Comparison of ENCODE assay signal across 8 cellular contexts in genomic region chr1:181104790-181105133, GRCh38. TPM values are rescaled to one million over a fixed set of nuclear protein-coding genes. Genes with fewer than 3 reads are reported as not detected.
DNase-seq lines count a peak whose midpoint lies in the region; ATAC-seq, FAIRE-seq and TF ChIP-seq lines count a peak whose summit lies in the region.

No MANE protein-coding gene starts in this region.

- peak overlapping the region; percentile 81 for H3K4me3 ChIP-seq in GM12864 (ENCODE audit: low read depth, low read length)
- H3K4me3 ChIP-seq in SU-DHL-6 (ENCODE audit: insufficient read depth, low read length, poor library complexity, severe bottlenecking), result peak overlapping the region; percentile 63
- H3K4me3 ChIP-seq in K562, result peak overlapping the region; percentile 63
- peak overlapping the region; percentile 44 to 69 (median 65) for H3K4me3 ChIP-seq in liver (ENCODE audit: low read depth in 1 of 3, low read length in 3 of 3)

- no peaks in the 10 kb centered on the region for H3K9me1 ChIP-seq in K562 (ENCODE audit: control insufficient read depth, insufficient read depth, low read length)

- no peak for TF ChIP-seq CTCF in GM12864 (IDR thresholded peaks at IDR 0.05; ENCODE audit: low read depth, low read length, missing control alignments)
- no peak for TF ChIP-seq CTCF in SU-DHL-6 (IDR thresholded peaks at IDR 0.05; ENCODE audit: insufficient read depth, low read length, poor library complexity, severe bottlenecking)
- peak in 2 of 3 experiments; percentile 36 to 49; a peak in 3 of 6 replicates for TF ChIP-seq CTCF in K562 (IDR thresholded peaks at IDR 0.05 in 2 of 3, conservative IDR thresholded peaks at IDR 0.05 in 1 of 3; ENCODE audit: insufficient read depth in 2 of 3, low read depth in 1 of 3, low read length in 3 of 3)
- peak; percentile 14 for TF ChIP-seq CTCF in liver (IDR thresholded peaks at IDR 0.05; ENCODE audit: low read depth, low read length, missing input control)

- BruUV-seq in K562 (replicated peaks; lab: Mats Ljungman, UMichigan), result no TSS peak

- in situ Hi-C loops in K562 (cut with MboI), result no loop called here

- POLR2A ChIA-PET in K562 (lab: Yijun Ruan, JAX), result interaction anchor here (0.6 to 12.3 kb wide), 12 partner anchors 8 to 1274 kb away, joined by 3 to 257 read pairs (median 4); partner anchors contain the start of gene IER5

- intact Hi-C loops in K562 (cut with micrococcal nuclease), result loop anchor here (1.0 to 2.0 kb wide), 2 partner anchors 16 to 24 kb away; partner anchors contain the start of gene IER5

- H3K9me2 ChIP-seq in SU-DHL-6 (replicated peaks; ENCODE audit: insufficient read depth, low read length), result no peaks in the 10 kb centered on the region

- 0% methylated on average over 28 of the region's 28 CpGs for WGBS in K562 (ENCODE audit: insufficient coverage, low coverage, missing lambda C conversion rate)
- WGBS in liver, result under 1% methylated on average over 28 of the region's 28 CpGs

- H3K27ac ChIP-seq in SU-DHL-6 (ENCODE audit: low read depth, low read length), result no peak overlapping the region
- peak overlapping the region; percentile 86 for H3K27ac ChIP-seq in K562 (ENCODE audit: extremely low read depth, low read depth, low read length)
- H3K27ac ChIP-seq in liver (ENCODE audit: low read depth in 1 of 2, low read length in 2 of 2), result peak overlapping the region; percentile 68 to 72

- no peak for TF ChIP-seq POLR2A in K562 (conservative IDR thresholded peaks at IDR 0.05)

- no peak for TF ChIP-seq EP300 in K562 (IDR thresholded peaks at IDR 0.05; ENCODE audit: low read length)

- H3K27me3 ChIP-seq in SU-DHL-6 (ENCODE audit: low read length) (no peaks in the 10 kb centered on the region), K562 (ENCODE audit: control insufficient read depth in 2 of 2, insufficient read depth in 2 of 2, low read length in 2 of 2) (no peaks in the 10 kb centered on the region), liver (ENCODE audit: control insufficient read depth in 4 of 4, insufficient read depth in 4 of 4, low read length in 3 of 4) (no peaks in the 10 kb centered on the region)

- DNase-seq in GM12864 (ENCODE audit: low read depth) (no peak), K562 (ENCODE audit: extremely low read depth in 1 of 4, low spot score in 3 of 4) (peak in 3 of 4 experiments; percentile 65 to 72 (median 71)), RCC 7860 (ENCODE audit: low spot score) (no peak), hepatic stellate cell (ENCODE audit: low spot score) (no peak)
- peak; percentile 58 for DNase-seq in stimulated activated naive CD8-positive, alpha-beta T cell treated with anti-CD3 and anti-CD28 coated beads, Interleukin-15, Interleukin-2, amounts not matched to agents 100 U/mL and 50 U/mL, for 24 hours

- H3K79me2 ChIP-seq in SU-DHL-6 (ENCODE audit: insufficient read depth, low read length), result no peaks in the 10 kb centered on the region
- peaks cover 4% of the 10 kb centered on the region; the same call in 1 of the 3 replicates for H3K79me2 ChIP-seq in K562 (ENCODE audit: control insufficient read depth, insufficient read depth, low read length)

- H3K4me2 ChIP-seq in SU-DHL-6 (ENCODE audit: low read depth, low read length, poor library complexity, severe bottlenecking) (peak overlapping the region; percentile 75), K562 (ENCODE audit: insufficient read depth, low read length) (peak overlapping the region; percentile 89)

- H2AFZ ChIP-seq in SU-DHL-6 (ENCODE audit: low read depth, low read length, severe bottlenecking) (peak overlapping the region; percentile 81), K562 (ENCODE audit: low read depth, low read length) (peak overlapping the region; percentile 91)

- H4K20me1 ChIP-seq in SU-DHL-6 (ENCODE audit: low read depth, low read length) (no peaks in the 10 kb centered on the region), K562 (replicated peaks; ENCODE audit: control insufficient read depth, insufficient read depth, low read length) (no peaks in the 10 kb centered on the region)

- no peaks in the 10 kb centered on the region for H3F3A ChIP-seq in SU-DHL-6 (ENCODE audit: insufficient read depth)

- peak; percentile 16 for ATAC-seq in HG02571 (IDR thresholded peaks at IDR 0.05; ENCODE audit: unreplicated experiment)
- no peak for ATAC-seq in K562
- ATAC-seq in stimulated activated naive CD8-positive, alpha-beta T cell treated with anti-CD3 and anti-CD28 coated beads, Interleukin-15, Interleukin-2, amounts not matched to agents 100 U/mL and 50 U/mL, for 24 hours, result peak; percentile 22

- H3K36me3 ChIP-seq in SU-DHL-6 (ENCODE audit: low read length), result no peaks in the 10 kb centered on the region
- H3K36me3 ChIP-seq in K562 (ENCODE audit: control insufficient read depth, insufficient read depth, low read length), result no peaks in the 10 kb centered on the region
- H3K36me3 ChIP-seq in liver (ENCODE audit: control insufficient read depth in 4 of 4, insufficient read depth in 3 of 4, low read depth in 1 of 4, low read length in 3 of 4), result no peaks in the 10 kb centered on the region

- FAIRE-seq in K562 (lab: Jason Lieb, UNC), result no peak
- no peak for FAIRE-seq in RCC 7860 (lab: Jason Lieb, UNC)

- TF ChIP-seq RAD21 in K562 (CRISPR knock-in tag; conservative IDR thresholded peaks at IDR 0.05 in 1 of 2, IDR thresholded peaks at IDR 0.05 in 1 of 2) (no peak), liver (IDR thresholded peaks at IDR 0.05) (no peak)

- H3K9ac ChIP-seq in SU-DHL-6 (ENCODE audit: low read length) (peak overlapping the region; percentile 63), K562 (ENCODE audit: insufficient read depth in 1 of 2, low read depth in 2 of 2, low read length in 2 of 2) (peak overlapping the region; percentile 79 to 90), liver (ENCODE audit: low read depth in 1 of 2, low read length in 2 of 2) (peak overlapping the region; percentile 22 to 55)

- H3K9me3 ChIP-seq in SU-DHL-6 (ENCODE audit: insufficient read depth, low read length) (no peaks in the 10 kb centered on the region), K562 (replicated peaks; ENCODE audit: control insufficient read depth, insufficient read depth, low read depth, low read length) (no peaks in the 10 kb centered on the region), liver (ENCODE audit: control insufficient read depth in 4 of 4, low read length in 3 of 4) (no peaks in the 10 kb centered on the region)

- CTCF ChIA-PET in K562 (lab: Yijun Ruan, JAX; ENCODE audit: low intra/inter-chr PET ratio), result interaction anchor here (0.6 to 0.7 kb wide), 2 partner anchors 9 to 212 kb away, joined by 3 read pairs; no protein-coding TSS in a partner anchor

- peaks cover 31 to 71% of the 10 kb centered on the region in 2 experiments for H3K4me1 ChIP-seq in K562 (replicated peaks in 1 of 2; ENCODE audit: control insufficient read depth in 2 of 2, insufficient read depth in 2 of 2, low read length in 2 of 2)
- H3K4me1 ChIP-seq in liver (ENCODE audit: control insufficient read depth in 4 of 4, insufficient read depth in 4 of 4, low read length in 3 of 4), result peaks cover 3 to 25% (median 14%) of the 10 kb centered on the region in 4 donors

TF ChIP-seq in K562, 482 proteins besides CTCF, POLR2A, EP300 and RAD21 (continues in another document):
- peak; percentile 30; the same call in 1 of the 2 replicates for TF ChIP-seq E2F1 (CRISPR knock-in tag; IDR thresholded peaks at IDR 0.05)
- no peak for TF ChIP-seq POLR2AphosphoS5 (IDR thresholded peaks at IDR 0.05; ENCODE audit: control insufficient read depth, insufficient read depth, low read depth, low read length)
- TF ChIP-seq ZNF140 (CRISPR knock-in tag; IDR thresholded peaks at IDR 0.05), result no peak

TF ChIP-seq in liver, 16 proteins besides CTCF, POLR2A, EP300 and RAD21 (continues in another document):
- TF ChIP-seq TAF1 (conservative IDR thresholded peaks at IDR 0.05), result no peak
- no peak for TF ChIP-seq ATF3 (IDR thresholded peaks at IDR 0.05)

RNA-seq across cellular contexts. Expression of gene IER5, which starts 16.3 kb away (rescaled TPM):
- 21.5 and 24.6 TPM in 2 replicates for total RNA-seq in K562 (2011; cell fraction: chromatin; rRNA removed; ENCODE audit: low replicate concordance)
- 27.5 and 31.9 TPM in 2 replicates for total RNA-seq in K562 (2011; cell fraction: nucleolus; rRNA removed)
- 26.3 and 27.0 TPM in 2 replicates for total RNA-seq in K562 (2011; cell fraction: nucleoplasm; rRNA removed)
- total RNA-seq in K562 (2014; rRNA removed), result 32.1 and 33.1 TPM in 2 replicates
- 9.9 and 10.9 TPM in 2 replicates for total RNA-seq in K562 (2014; rRNA removed; fragmentation: Illumina TruSeq; extraction: Trizol)
- 14.1 and 14.6 TPM in 2 replicates for total RNA-seq in K562 (2015; rRNA removed; fragmentation: Illumina TruSeq; extraction: Trizol)
- total RNA-seq in K562 (2021), result 29.8 and 30.4 TPM in 2 replicates
- polyA plus RNA-seq in K562 (2011; rRNA removed), result 11.5 and 13.9 TPM in 2 replicates
- 9.5 and 16.6 TPM in 2 replicates for polyA plus RNA-seq in K562 (2011; cell fraction: cytosol; rRNA removed)
- polyA plus RNA-seq in K562 (2011; cell fraction: nucleus; rRNA removed), result 19.1 and 21.0 TPM in 2 replicates
- polyA plus RNA-seq in K562 (2012), result 18.7 and 22.8 TPM in 2 replicates
- polyA plus RNA-seq in K562 (2014; fragmentation: Illumina TruSeq; extraction: Trizol), result 12.0 and 12.6 TPM in 2 replicates
- 1 to 10 TPM; 2.4 to 2.5 TPM for polyA plus RNA-seq in K562 (2014; fragmentation: Nextera tagmentation; extraction: Ambion mirVana)
- polyA plus RNA-seq in K562 (2014; rRNA removed), result 25.0 and 25.7 TPM in 2 replicates
- polyA minus RNA-seq in K562 (2011; rRNA and poly(A)+ RNA removed), result 10.3 and 13.4 TPM in 2 replicates
- polyA minus RNA-seq in K562 (2011; cell fraction: cytosol; rRNA and poly(A)+ RNA removed), result 12.1 and 13.3 TPM in 2 replicates
- polyA minus RNA-seq in K562 (2011; cell fraction: nucleus; rRNA and poly(A)+ RNA removed), result 21.1 and 33.3 TPM in 2 replicates
- 1 to 10 TPM; 2.9 to 8.4 TPM for total RNA-seq in liver
- polyA plus RNA-seq in liver, result 1 to 10 TPM in 1 of 2 donors, under 1 TPM in 1; 0.56 to 1.9 TPM

Comparison
In these comparisons a context has a peak if more than half of its experiments do, and no peak if none do; other contexts are left out.
1. DNase-seq: peak in K562 (3 of 4) and stimulated activated naive CD8-positive, alpha-beta T cell treated with anti-CD3 and anti-CD28 coated beads, Interleukin-15, Interleukin-2, amounts not matched to agents 100 U/mL and 50 U/mL, for 24 hours (single experiment); none in GM12864 (single experiment), RCC 7860 (single experiment) and hepatic stellate cell (single experiment).
2. CTCF ChIP-seq: peak in K562 (2 of 3) and liver (single experiment); none in GM12864 (single experiment) and SU-DHL-6 (single experiment).
3. Peak in every context shown above with its lines, with median percentiles within 50 percentile points of each other: H3K4me3 ChIP-seq and H3K9ac ChIP-seq.